ENCODE assay signal across 8 cellular contexts in genomic region chr3:142888484-142889262, GRCh38. TPM values are rescaled to one million over a fixed set of nuclear protein-coding genes. Genes with fewer than 3 reads are reported as not detected.
DNase-seq lines count a peak whose midpoint lies in the region; ATAC-seq and TF ChIP-seq lines count a peak whose summit lies in the region.

PCOLCE2 (minus strand) TSS chr3:142889083; CDS start chr3:142888896, 187 bp downstream.

- peak within 1 kb of the TSS; percentile 80 for H3K4me3 ChIP-seq in osteoblast (ENCODE audit: insufficient read depth, low read length)

- no peaks in the 10 kb centered on the region for H3K9me3 Mint-ChIP-seq in activated T-helper 1 cell treated with anti-CD3 and anti-CD28 coated beads, Interleukin-12 subunit alpha, Interleukin-12 subunit beta, Interleukin-2, Interleukin-4 antibody, amounts not matched to agents 30 ng/mL and 10 ng/mL and 1 ng/mL, durations not matched to agents 14 hours and 24 hours and 36 hours
- H3K9me3 Mint-ChIP-seq in glutamatergic neuron (ENCODE audit: unreplicated experiment) = peaks cover 12% of the 10 kb centered on the region

- H3K36me3 Mint-ChIP-seq in activated T-helper 1 cell treated with anti-CD3 and anti-CD28 coated beads, Interleukin-12 subunit alpha, Interleukin-12 subunit beta, Interleukin-2, Interleukin-4 antibody, amounts not matched to agents 30 ng/mL and 10 ng/mL and 1 ng/mL, durations not matched to agents 14 hours and 24 hours and 36 hours (ENCODE audit: low read depth) = no peaks in the 10 kb centered on the region
- H3K36me3 Mint-ChIP-seq in glutamatergic neuron (ENCODE audit: unreplicated experiment) = no peaks in the 10 kb centered on the region

- H3K4me1 ChIP-seq in osteoblast (ENCODE audit: insufficient read depth, low read length) = peaks cover 21% of the 10 kb centered on the region

- H3K27me3 ChIP-seq in osteoblast (ENCODE audit: insufficient read depth, low read length) = no peaks in the 10 kb centered on the region

- no peak within 1 kb of the TSS for H3K27ac Mint-ChIP-seq in activated T-helper 1 cell treated with anti-CD3 and anti-CD28 coated beads, Interleukin-12 subunit alpha, Interleukin-12 subunit beta, Interleukin-2, Interleukin-4 antibody, amounts not matched to agents 30 ng/mL and 10 ng/mL and 1 ng/mL, durations not matched to agents 14 hours and 24 hours and 36 hours
- peak within 1 kb of the TSS; percentile 92 for H3K27ac Mint-ChIP-seq in glutamatergic neuron (ENCODE audit: unreplicated experiment)

- H3K4me2 ChIP-seq in osteoblast (ENCODE audit: insufficient read depth, low read length) = peak within 1 kb of the TSS; percentile 89

- peak within 1 kb of the TSS; percentile 70 for H3K4me3 Mint-ChIP-seq in activated T-helper 1 cell treated with anti-CD3 and anti-CD28 coated beads, Interleukin-12 subunit alpha, Interleukin-12 subunit beta, Interleukin-2, Interleukin-4 antibody, amounts not matched to agents 30 ng/mL and 10 ng/mL and 1 ng/mL, durations not matched to agents 14 hours and 24 hours and 36 hours
- peak within 1 kb of the TSS; percentile 88 for H3K4me3 Mint-ChIP-seq in glutamatergic neuron (ENCODE audit: unreplicated experiment)

- H3K36me3 ChIP-seq in osteoblast (ENCODE audit: insufficient read depth, low read length) = no peaks in the 10 kb centered on the region

- intact Hi-C loops in activated T-helper 1 cell treated with anti-CD3 and anti-CD28 coated beads, Interleukin-12 subunit alpha, Interleukin-12 subunit beta, Interleukin-2, Interleukin-4 antibody, amounts not matched to agents 30 ng/mL and 10 ng/mL and 1 ng/mL, durations not matched to agents 14 hours and 24 hours and 36 hours (cut with micrococcal nuclease) = no loop called here

- ATAC-seq in GM18517 (IDR thresholded peaks at IDR 0.05; ENCODE audit: unreplicated experiment) (no peak), HG02852 (IDR thresholded peaks at IDR 0.05; ENCODE audit: unreplicated experiment) (no peak)

- TF ChIP-seq CTCF in glutamatergic neuron (IDR thresholded peaks at IDR 0.05; ENCODE audit: partially characterized antibody, unreplicated experiment) (no peak), osteoblast (IDR thresholded peaks at IDR 0.05; ENCODE audit: extremely low read depth, low read depth, low read length) (no peak)

- peak; percentile 4 for DNase-seq in activated T-cell treated with anti-CD3 and anti-CD28 coated beads for 24 hours (ENCODE audit: low read depth)
- no peak for DNase-seq in activated T-cell treated with anti-CD3 and anti-CD28 coated beads, Interleukin-2, amount 50 U/mL, for 1 hour
- peak; percentile 45 to 48 for DNase-seq in NCI-H1930 (lab: John Stamatoyannopoulos, UW)
- no peak for DNase-seq in activated T-helper 1 cell treated with anti-CD3 and anti-CD28 coated beads, Interleukin-12 subunit alpha, Interleukin-12 subunit beta, Interleukin-2, Interleukin-4 antibody, amounts not matched to agents 30 ng/mL and 10 ng/mL and 1 ng/mL, durations not matched to agents 14 hours and 24 hours and 36 hours (ENCODE audit: low spot score)
- peak; percentile 65 for DNase-seq in glutamatergic neuron
- DNase-seq in osteoblast (ENCODE audit: insufficient read length, low spot score, missing footprints) = peak; percentile 88

- H3K4me1 Mint-ChIP-seq in activated T-helper 1 cell treated with anti-CD3 and anti-CD28 coated beads, Interleukin-12 subunit alpha, Interleukin-12 subunit beta, Interleukin-2, Interleukin-4 antibody, amounts not matched to agents 30 ng/mL and 10 ng/mL and 1 ng/mL, durations not matched to agents 14 hours and 24 hours and 36 hours (ENCODE audit: low read depth) = peaks cover 5% of the 10 kb centered on the region
- peaks cover 12% of the 10 kb centered on the region for H3K4me1 Mint-ChIP-seq in glutamatergic neuron (ENCODE audit: low read depth, unreplicated experiment)

- H3K9me3 ChIP-seq in osteoblast (ENCODE audit: low read depth, low read length) = no peaks in the 10 kb centered on the region

- H3K79me2 ChIP-seq in osteoblast (ENCODE audit: insufficient read depth, low read length) = no peaks in the 10 kb centered on the region

- peak within 1 kb of the TSS; percentile 42 for H3K27ac ChIP-seq in osteoblast (ENCODE audit: low read depth, low read length)

- H4K20me1 ChIP-seq in osteoblast (ENCODE audit: insufficient read depth, low read length) = no peaks in the 10 kb centered on the region

- H2AFZ ChIP-seq in osteoblast (ENCODE audit: low read length) = peak within 1 kb of the TSS; percentile 91

- H3K27me3 Mint-ChIP-seq in activated T-helper 1 cell treated with anti-CD3 and anti-CD28 coated beads, Interleukin-12 subunit alpha, Interleukin-12 subunit beta, Interleukin-2, Interleukin-4 antibody, amounts not matched to agents 30 ng/mL and 10 ng/mL and 1 ng/mL, durations not matched to agents 14 hours and 24 hours and 36 hours (ENCODE audit: insufficient read depth) = peaks cover 54% of the 10 kb centered on the region
- H3K27me3 Mint-ChIP-seq in glutamatergic neuron (ENCODE audit: unreplicated experiment) = peaks cover 6% of the 10 kb centered on the region

RNA-seq across cellular contexts. Expression of gene PCOLCE2, which starts in this region (rescaled TPM):
- not detected in 2 replicates for total RNA-seq in activated T-helper 1 cell treated with anti-CD3 and anti-CD28 coated beads, Interleukin-12 subunit alpha, Interleukin-12 subunit beta, Interleukin-2, Interleukin-4 antibody, amounts not matched to agents 30 ng/mL and 10 ng/mL and 1 ng/mL, durations not matched to agents 14 hours and 24 hours and 36 hours
- 33.4 TPM for total RNA-seq in glutamatergic neuron (ENCODE audit: unreplicated experiment)
- total RNA-seq in osteoblast = 19.7 and 21.4 TPM in 2 replicates

Comparison
In these comparisons a context has a peak if more than half of its experiments do, and no peak if none do; other contexts are left out.
1. RNA of gene PCOLCE2 (total RNA-seq): 33.4 TPM in glutamatergic neuron (single experiment) and 19.7 to 21.4 TPM in osteoblast; not detected in activated T-helper 1 cell treated with anti-CD3 and anti-CD28 coated beads, Interleukin-12 subunit alpha, Interleukin-12 subunit beta, Interleukin-2, Interleukin-4 antibody, amounts not matched to agents 30 ng/mL and 10 ng/mL and 1 ng/mL, durations not matched to agents 14 hours and 24 hours and 36 hours; every median in the first group is over 10 times any median in the second.
2. DNase-seq: peak in activated T-cell treated with anti-CD3 and anti-CD28 coated beads for 24 hours (single experiment), NCI-H1930 (2 of 2), glutamatergic neuron (single experiment) and osteoblast (single experiment); none in activated T-cell treated with anti-CD3 and anti-CD28 coated beads, Interleukin-2, amount 50 U/mL, for 1 hour (single experiment) and activated T-helper 1 cell treated with anti-CD3 and anti-CD28 coated beads, Interleukin-12 subunit alpha, Interleukin-12 subunit beta, Interleukin-2, Interleukin-4 antibody, amounts not matched to agents 30 ng/mL and 10 ng/mL and 1 ng/mL, durations not matched to agents 14 hours and 24 hours and 36 hours (single experiment).